ENCODE assay signal across 8 cellular contexts in the genomic region with DNA sequence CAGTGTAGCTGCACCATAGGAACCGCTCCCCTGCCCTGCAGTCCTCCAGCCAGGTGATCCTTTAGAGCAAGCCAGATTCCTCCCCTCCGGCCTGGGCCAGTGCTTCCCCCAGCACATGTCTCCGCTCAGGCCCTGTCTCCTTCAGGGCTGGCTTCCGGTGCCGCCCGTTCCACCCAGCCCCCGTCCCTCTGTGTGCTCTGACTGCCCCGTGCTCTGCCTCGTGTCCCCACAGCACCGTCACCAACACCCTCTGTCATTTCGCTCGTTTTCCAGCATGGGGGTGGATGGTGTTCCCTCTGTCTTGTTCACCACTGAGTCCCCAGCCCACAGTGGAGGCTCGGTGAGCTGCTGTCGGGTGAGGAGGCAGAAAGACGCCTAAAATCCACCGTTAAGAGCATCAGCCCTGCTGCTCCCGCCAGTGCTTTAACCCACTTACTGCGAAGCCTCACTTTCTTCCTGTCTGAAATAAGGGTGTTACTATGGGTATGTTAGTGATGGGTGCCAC. TPM values are rescaled to one million over a fixed set of nuclear protein-coding genes. Genes with fewer than 3 reads are reported as not detected.
DNase-seq lines count a peak whose midpoint lies in the region; ATAC-seq, FAIRE-seq and TF ChIP-seq lines count a peak whose summit lies in the region.

No MANE protein-coding gene starts in this region.

- H3K14ac ChIP-seq in H1 (ENCODE audit: insufficient read length): no peak overlapping the region

- peaks cover 39% of the 10 kb centered on the region for H3K79me1 ChIP-seq in H1 (ENCODE audit: low read depth, low read length)

- no peak overlapping the region for H3K23ac ChIP-seq in H1 (ENCODE audit: insufficient read length)

- H3K4me2 ChIP-seq in H1 (ENCODE audit: insufficient read depth in 1 of 2, low read depth in 2 of 2, low read length in 2 of 2): peak overlapping the region; percentile 44 to 69; a peak in 2 of 4 replicates

- H2BK15ac ChIP-seq in H1 (ENCODE audit: low read length): peak overlapping the region; percentile 54; the same call in 1 of the 2 replicates

- H3K27me3 ChIP-seq in H1 (replicated peaks in 1 of 4; ENCODE audit: control insufficient read depth in 3 of 4, extremely low read depth in 1 of 4, insufficient read depth in 3 of 4, low read length in 3 of 4): no peaks in the 10 kb centered on the region; a peak in 1 of 7 replicates

- H3K9ac ChIP-seq in H1 (replicated peaks in 1 of 4; ENCODE audit: extremely low read depth in 1 of 4, low read depth in 3 of 4, low read length in 3 of 4): peak overlapping the region in 2 of 4 experiments; percentile 34 to 41; a peak in 3 of 7 replicates

- TF ChIP-seq CTCF in H1 (IDR thresholded peaks at IDR 0.05; ENCODE audit: control extremely low read depth in 1 of 3, insufficient read depth in 1 of 3, low read depth in 1 of 3, low read length in 3 of 3) (no peak), natural killer cell (IDR thresholded peaks at IDR 0.05) (no peak)

- no peak overlapping the region for H3K4ac ChIP-seq in H1 (replicated peaks; ENCODE audit: insufficient read length, low read depth, low read length)

- no peak overlapping the region for H4K5ac ChIP-seq in H1 (ENCODE audit: insufficient read length, low read depth, low read length)

- peak overlapping the region; percentile 94 for H2BK12ac ChIP-seq in H1 (ENCODE audit: low read depth, low read length)

- H2AK5ac ChIP-seq in H1 (ENCODE audit: low read depth, low read length): peak overlapping the region; percentile 10; the same call in 1 of the 2 replicates

- H3K9me3 Mint-ChIP-seq in activated CD4-positive, alpha-beta memory T cell treated with anti-CD3 and anti-CD28 coated beads for 36 hours: no peaks in the 10 kb centered on the region
- no peaks in the 10 kb centered on the region for H3K9me3 Mint-ChIP-seq in natural killer cell

- H3K4me1 ChIP-seq in H1 (replicated peaks in 1 of 4; ENCODE audit: control insufficient read depth in 3 of 4, insufficient read depth in 4 of 4, low read length in 3 of 4): peaks cover 38 to 58% (median 50%) of the 10 kb centered on the region in 4 experiments

- peaks cover 6 to 10% (median 7%) of the 10 kb centered on the region in 4 experiments; a peak in 6 of 8 replicates for H3K36me3 ChIP-seq in H1 (ENCODE audit: control insufficient read depth in 2 of 4, insufficient read depth in 4 of 4, low read length in 3 of 4)

- FAIRE-seq in H1 (lab: Jason Lieb, UNC): no peak

- H4K20me1 ChIP-seq in H1 (replicated peaks in 1 of 2; ENCODE audit: control insufficient read depth in 1 of 2, insufficient read depth in 2 of 2, low read length in 2 of 2): peaks cover 44 to 54% of the 10 kb centered on the region in 2 experiments

- H2AFZ ChIP-seq in H1 (ENCODE audit: low read length): no peak overlapping the region

- DNase-seq in NCI-H82 (lab: John Stamatoyannopoulos, UW) (peak; percentile 81), NCI-H82 treated with DMSO at 0.1 percent for 48 hours (lab: John Stamatoyannopoulos, UW; ENCODE audit: unreplicated experiment) (no peak), H1 (ENCODE audit: low read depth in 1 of 2, low spot score in 2 of 2) (no peak), natural killer cell (peak; percentile 71), germinal center (ENCODE audit: low spot score) (no peak)
- DNase-seq in activated CD4-positive, alpha-beta memory T cell treated with anti-CD3 and anti-CD28 coated beads for 36 hours: peak; percentile 80
- peak; percentile 54 for DNase-seq in stimulated activated naive CD4-positive, alpha-beta T cell treated with Interleukin-2 at 50 U/mL for 16 hours (lab: John Stamatoyannopoulos, UW)

- peak overlapping the region; percentile 82 for H2BK5ac ChIP-seq in H1 (ENCODE audit: low read depth, low read length)

- no peak overlapping the region; the same call in 1 of the 2 replicates for H3K27ac ChIP-seq in H1 (ENCODE audit: low read depth, low read length)

- peaks cover 2% of the 10 kb centered on the region; the same call in 1 of the 2 replicates for H3K23me2 ChIP-seq in H1 (ENCODE audit: low read depth, low read length)

- H3K56ac ChIP-seq in H1 (replicated peaks; ENCODE audit: insufficient read length, low read depth, low read length): no peak overlapping the region

- peak overlapping the region; percentile 56; the same call in 1 of the 2 replicates for H3K18ac ChIP-seq in H1 (ENCODE audit: extremely low read depth, low read length)

- H3K27ac Mint-ChIP-seq in activated CD4-positive, alpha-beta memory T cell treated with anti-CD3 and anti-CD28 coated beads for 36 hours: peak overlapping the region; percentile 93
- H3K27ac Mint-ChIP-seq in natural killer cell: peak overlapping the region; percentile 97 to 100

- TF ChIP-seq RAD21 in H1 (IDR thresholded peaks at IDR 0.05 in 1 of 2, conservative IDR thresholded peaks at IDR 0.05 in 1 of 2; ENCODE audit: low read depth in 2 of 2, low read length in 2 of 2): no peak

- H3K4me3 ChIP-seq in H1 (ENCODE audit: extremely low read depth in 1 of 4, insufficient read depth in 2 of 4, low read depth in 3 of 4, low read length in 4 of 4): no peak overlapping the region

- H3K36me3 Mint-ChIP-seq in activated CD4-positive, alpha-beta memory T cell treated with anti-CD3 and anti-CD28 coated beads for 36 hours: peaks cover 9% of the 10 kb centered on the region
- H3K36me3 Mint-ChIP-seq in natural killer cell: no peaks in the 10 kb centered on the region

- H3K4me1 Mint-ChIP-seq in activated CD4-positive, alpha-beta memory T cell treated with anti-CD3 and anti-CD28 coated beads for 36 hours (ENCODE audit: low read depth): peaks cover 87% of the 10 kb centered on the region
- peaks cover 83 to 90% of the 10 kb centered on the region in 2 donors for H3K4me1 Mint-ChIP-seq in natural killer cell

- H3K9me3 ChIP-seq in H1 (ENCODE audit: insufficient read depth in 2 of 2, low read depth in 1 of 2, low read length in 1 of 2): no peaks in the 10 kb centered on the region

- peaks cover 21 to 92% of the 10 kb centered on the region in 2 experiments for H3K79me2 ChIP-seq in H1 (ENCODE audit: control insufficient read depth in 1 of 2, insufficient read depth in 2 of 2, low read length in 2 of 2)

- H2BK20ac ChIP-seq in H1 (ENCODE audit: low read length): 0 out of 2 replicates have a peak overlapping the region, but pooled peaks have one; percentile 3

- H4K8ac ChIP-seq in H1 (ENCODE audit: extremely low read depth, insufficient read depth, low read length): peak overlapping the region; percentile 37; the same call in 1 of the 2 replicates

- ATAC-seq in natural killer cell (peak; percentile 61 to 77 (median 64)), HG02623 (IDR thresholded peaks at IDR 0.05; ENCODE audit: unreplicated experiment) (no peak)

- POLR2A ChIA-PET in activated CD4-positive, alpha-beta memory T cell treated with anti-CD3 and anti-CD28 coated beads for 36 hours (lab: Charles Lee): interaction anchor here (1.0 to 1.1 kb wide), 2 partner anchors 55 to 75 kb away, joined by 4 read pairs; a partner anchor contains a TSS
- POLR2A ChIA-PET in H1 (lab: Charles Lee; ENCODE audit: partially characterized antibody): interaction anchor here (0.7 to 1.0 kb wide), 2 partner anchors 13 to 22 kb away, joined by 3 read pairs; no protein-coding TSS in a partner anchor

- TF ChIP-seq EP300 in H1 (IDR thresholded peaks at IDR 0.05; ENCODE audit: borderline replicate concordance in 1 of 2, low read depth in 2 of 2, low read length in 2 of 2): no peak

- 60% methylated on average over 18 of the region's 18 CpGs; no CpG with 5 or more reads in 1 of the 2 experiments for WGBS in H1 (ENCODE audit: extremely low coverage in 1 of 2, insufficient coverage in 1 of 2, insufficient read length in 1 of 2, insufficient replicate concordance in 2 of 2, low coverage in 1 of 2, low lambda C conversion rate in 2 of 2, missing lambda C conversion rate in 1 of 2), 2 experiments

- no peak overlapping the region for H2BK120ac ChIP-seq in H1 (replicated peaks; ENCODE audit: low read depth, low read length)

- CTCF ChIA-PET in activated CD4-positive, alpha-beta memory T cell treated with anti-CD3 and anti-CD28 coated beads for 36 hours (lab: Charles Lee): interaction anchor here (2.8 to 4.0 kb wide), 2 partner anchors 29 to 54 kb away, joined by 14 to 21 read pairs; a partner anchor contains a TSS
- CTCF ChIA-PET in H1 (lab: Charles Lee; ENCODE audit: partially characterized antibody): interaction anchor here (0.8 to 2.0 kb wide), 5 partner anchors 15 to 94 kb away, joined by 3 to 11 read pairs (median 6); no protein-coding TSS in a partner anchor

- peak overlapping the region; percentile 72 for H3K4me3 Mint-ChIP-seq in activated CD4-positive, alpha-beta memory T cell treated with anti-CD3 and anti-CD28 coated beads for 36 hours
- H3K4me3 Mint-ChIP-seq in natural killer cell: peak overlapping the region; percentile 95

- intact Hi-C loops in activated CD4-positive, alpha-beta memory T cell treated with anti-CD3 and anti-CD28 coated beads for 36 hours (cut with micrococcal nuclease): no loop called here
- intact Hi-C loops in natural killer cell (cut with micrococcal nuclease): loop anchor here (1.0 to 5.0 kb wide), 3 partner anchors 14 to 54 kb away; a partner anchor contains a TSS

- no peaks in the 10 kb centered on the region for H3K27me3 Mint-ChIP-seq in activated CD4-positive, alpha-beta memory T cell treated with anti-CD3 and anti-CD28 coated beads for 36 hours
- H3K27me3 Mint-ChIP-seq in natural killer cell (ENCODE audit: low read depth in 2 of 2): no peaks in the 10 kb centered on the region

- no peak for TF ChIP-seq POLR2A in H1 (IDR thresholded peaks at IDR 0.05; ENCODE audit: control extremely low read depth in 1 of 2, low read depth in 2 of 2, low read length in 2 of 2)

- H4K91ac ChIP-seq in H1 (replicated peaks; ENCODE audit: insufficient read length, low read length): peak overlapping the region; percentile 36

RNA-seq across cellular contexts. Expression of a gene that starts 54.5 kb away (rescaled TPM):
- 1 to 10 TPM; 3.1 to 4.7 TPM for total RNA-seq in activated CD4-positive, alpha-beta memory T cell treated with anti-CD3 and anti-CD28 coated beads for 36 hours
- total RNA-seq in H1 (2021; fragmentation: NEBNext Ultra II Directional; extraction: Animal tissue kit (Norgen Biotek cat#: 25700)): 2.9 and 3.6 TPM in 2 replicates
- 7.8 and 12.1 TPM in 2 replicates for polyA plus RNA-seq in H1 (2011; rRNA removed)
- polyA plus RNA-seq in H1 (2011; cell fraction: cytosol; rRNA removed): 6.9 TPM
- 9.3 TPM for polyA plus RNA-seq in H1 (2011; cell fraction: nucleus; rRNA removed)
- polyA plus RNA-seq in H1 (2012, experiment 1 of 2): 2.1 to 4.3 TPM (median 3.4 TPM) in 4 replicates
- polyA plus RNA-seq in H1 (2012, experiment 2 of 2): 3.8 TPM
- 1.6 TPM for polyA plus RNA-seq in H1 (2013, experiment 1 of 2)
- polyA plus RNA-seq in H1 (2013, experiment 2 of 2): 1.1 TPM
- polyA minus RNA-seq in H1 (2011; rRNA and poly(A)+ RNA removed): 1.9 and 2.4 TPM in 2 replicates
- polyA minus RNA-seq in H1 (2011; cell fraction: cytosol; rRNA and poly(A)+ RNA removed): 2.9 TPM
- polyA minus RNA-seq in H1 (2011; cell fraction: nucleus; rRNA and poly(A)+ RNA removed): 8.6 TPM
- 1 to 10 TPM; 2.2 to 2.5 (median 2.3) TPM for total RNA-seq in natural killer cell

RNA-seq across cellular contexts. Expression of a gene that starts 55.2 kb away (rescaled TPM):
- 100 to 1,000 TPM; 365 to 374 TPM for total RNA-seq in activated CD4-positive, alpha-beta memory T cell treated with anti-CD3 and anti-CD28 coated beads for 36 hours
- 413 and 425 TPM in 2 replicates for total RNA-seq in H1 (2021; fragmentation: NEBNext Ultra II Directional; extraction: Animal tissue kit (Norgen Biotek cat#: 25700))
- 1,105 and 1,309 TPM in 2 replicates for polyA plus RNA-seq in H1 (2011; rRNA removed)
- 1,197 TPM for polyA plus RNA-seq in H1 (2011; cell fraction: cytosol; rRNA removed)
- 627 TPM for polyA plus RNA-seq in H1 (2011; cell fraction: nucleus; rRNA removed)
- polyA plus RNA-seq in H1 (2012, experiment 1 of 2): 415 to 713 TPM (median 615 TPM) in 4 replicates
- polyA plus RNA-seq in H1 (2012, experiment 2 of 2): 1,304 TPM
- 247 TPM for polyA plus RNA-seq in H1 (2013, experiment 1 of 2)
- polyA plus RNA-seq in H1 (2013, experiment 2 of 2): 247 TPM
- polyA minus RNA-seq in H1 (2011; rRNA and poly(A)+ RNA removed): 97.5 and 101 TPM in 2 replicates
- 111 TPM for polyA minus RNA-seq in H1 (2011; cell fraction: cytosol; rRNA and poly(A)+ RNA removed)
- polyA minus RNA-seq in H1 (2011; cell fraction: nucleus; rRNA and poly(A)+ RNA removed): 98.8 TPM
- total RNA-seq in natural killer cell: 100 to 1,000 TPM; 165 to 191 (median 188) TPM

RNA-seq across cellular contexts. Expression of a gene that starts 55.3 kb away (rescaled TPM):
- 100 to 1,000 TPM; 114 TPM for total RNA-seq in activated CD4-positive, alpha-beta memory T cell treated with anti-CD3 and anti-CD28 coated beads for 36 hours
- 205 and 210 TPM in 2 replicates for total RNA-seq in H1 (2021; fragmentation: NEBNext Ultra II Directional; extraction: Animal tissue kit (Norgen Biotek cat#: 25700))
- 38.4 and 54.9 TPM in 2 replicates for polyA plus RNA-seq in H1 (2011; rRNA removed)
- 40.1 TPM for polyA plus RNA-seq in H1 (2011; cell fraction: cytosol; rRNA removed)
- polyA plus RNA-seq in H1 (2011; cell fraction: nucleus; rRNA removed): 48.0 TPM
- polyA plus RNA-seq in H1 (2012, experiment 1 of 2): 71.5 to 98.9 TPM (median 84.3 TPM) in 4 replicates
- 49.7 TPM for polyA plus RNA-seq in H1 (2012, experiment 2 of 2)
- polyA plus RNA-seq in H1 (2013, experiment 1 of 2): 69.1 TPM
- 71.8 TPM for polyA plus RNA-seq in H1 (2013, experiment 2 of 2)
- 22.1 and 22.6 TPM in 2 replicates for polyA minus RNA-seq in H1 (2011; rRNA and poly(A)+ RNA removed)
- polyA minus RNA-seq in H1 (2011; cell fraction: cytosol; rRNA and poly(A)+ RNA removed): 76.8 TPM
- polyA minus RNA-seq in H1 (2011; cell fraction: nucleus; rRNA and poly(A)+ RNA removed): 33.9 TPM
- total RNA-seq in natural killer cell: 100 to 1,000 TPM; 209 to 232 (median 230) TPM

Comparison
In these comparisons a context has a peak if more than half of its experiments do, and no peak if none do; other contexts are left out.
1. DNase-seq: peak in NCI-H82 (single experiment), activated CD4-positive, alpha-beta memory T cell treated with anti-CD3 and anti-CD28 coated beads for 36 hours (single experiment), natural killer cell (single experiment) and stimulated activated naive CD4-positive, alpha-beta T cell treated with Interleukin-2 at 50 U/mL for 16 hours (single experiment); none in NCI-H82 treated with DMSO at 0.1 percent for 48 hours (single experiment), H1 (0 of 2) and germinal center (single experiment).